2 cellular contexts compared by ENCODE assay signal in the genomic region with DNA sequence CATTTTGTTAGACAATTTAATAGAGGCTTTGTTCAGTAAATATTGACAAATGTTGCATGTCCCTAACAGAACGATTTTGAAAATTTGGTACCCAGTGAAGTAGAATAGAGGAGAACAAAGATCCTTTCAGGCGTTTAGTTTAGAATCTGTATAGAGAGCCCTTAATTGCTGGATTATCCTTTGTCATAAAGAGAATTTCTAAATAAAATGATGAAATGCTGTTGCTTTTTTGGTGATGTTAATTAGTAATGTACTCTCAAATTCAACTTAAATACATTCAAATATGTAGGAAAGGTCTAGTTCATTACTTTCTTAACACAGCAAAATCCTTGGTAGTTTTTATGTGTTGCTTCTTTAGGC.
TF ChIP-seq lines count a peak whose summit lies in the region.

No MANE protein-coding gene starts in this region.

TF ChIP-seq in SK-N-SH, 30 proteins besides CTCF, POLR2A, EP300 and RAD21 (continued from another document):
- TF ChIP-seq, protein P1, sequence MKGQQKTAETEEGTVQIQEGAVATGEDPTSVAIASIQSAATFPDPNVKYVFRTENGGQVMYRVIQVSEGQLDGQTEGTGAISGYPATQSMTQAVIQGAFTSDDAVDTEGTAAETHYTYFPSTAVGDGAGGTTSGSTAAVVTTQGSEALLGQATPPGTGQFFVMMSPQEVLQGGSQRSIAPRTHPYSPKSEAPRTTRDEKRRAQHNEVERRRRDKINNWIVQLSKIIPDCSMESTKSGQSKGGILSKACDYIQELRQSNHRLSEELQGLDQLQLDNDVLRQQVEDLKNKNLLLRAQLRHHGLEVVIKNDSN (IDR thresholded peaks at IDR 0.05; ENCODE audit: borderline replicate concordance, low read depth): no peak
- TF ChIP-seq EZH2phosphoT487 (IDR thresholded peaks at IDR 0.05; ENCODE audit: borderline replicate concordance, low read depth): no peak

TF ChIP-seq in SK-N-SH treated with all-trans-retinoic acid at 6 μM for 48 hours, 23 proteins besides CTCF, POLR2A, EP300 and RAD21 (continued from another document):
- TF ChIP-seq, protein P2, sequence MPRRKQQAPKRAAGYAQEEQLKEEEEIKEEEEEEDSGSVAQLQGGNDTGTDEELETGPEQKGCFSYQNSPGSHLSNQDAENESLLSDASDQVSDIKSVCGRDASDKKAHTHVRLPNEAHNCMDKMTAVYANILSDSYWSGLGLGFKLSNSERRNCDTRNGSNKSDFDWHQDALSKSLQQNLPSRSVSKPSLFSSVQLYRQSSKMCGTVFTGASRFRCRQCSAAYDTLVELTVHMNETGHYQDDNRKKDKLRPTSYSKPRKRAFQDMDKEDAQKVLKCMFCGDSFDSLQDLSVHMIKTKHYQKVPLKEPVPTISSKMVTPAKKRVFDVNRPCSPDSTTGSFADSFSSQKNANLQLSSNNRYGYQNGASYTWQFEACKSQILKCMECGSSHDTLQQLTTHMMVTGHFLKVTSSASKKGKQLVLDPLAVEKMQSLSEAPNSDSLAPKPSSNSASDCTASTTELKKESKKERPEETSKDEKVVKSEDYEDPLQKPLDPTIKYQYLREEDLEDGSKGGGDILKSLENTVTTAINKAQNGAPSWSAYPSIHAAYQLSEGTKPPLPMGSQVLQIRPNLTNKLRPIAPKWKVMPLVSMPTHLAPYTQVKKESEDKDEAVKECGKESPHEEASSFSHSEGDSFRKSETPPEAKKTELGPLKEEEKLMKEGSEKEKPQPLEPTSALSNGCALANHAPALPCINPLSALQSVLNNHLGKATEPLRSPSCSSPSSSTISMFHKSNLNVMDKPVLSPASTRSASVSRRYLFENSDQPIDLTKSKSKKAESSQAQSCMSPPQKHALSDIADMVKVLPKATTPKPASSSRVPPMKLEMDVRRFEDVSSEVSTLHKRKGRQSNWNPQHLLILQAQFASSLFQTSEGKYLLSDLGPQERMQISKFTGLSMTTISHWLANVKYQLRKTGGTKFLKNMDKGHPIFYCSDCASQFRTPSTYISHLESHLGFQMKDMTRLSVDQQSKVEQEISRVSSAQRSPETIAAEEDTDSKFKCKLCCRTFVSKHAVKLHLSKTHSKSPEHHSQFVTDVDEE (CRISPR knock-in tag; IDR thresholded peaks at IDR 0.05): no peak
- TF ChIP-seq PATZ1 (CRISPR knock-in tag; IDR thresholded peaks at IDR 0.05; ENCODE audit: borderline replicate concordance): no peak
- TF ChIP-seq, protein P3, sequence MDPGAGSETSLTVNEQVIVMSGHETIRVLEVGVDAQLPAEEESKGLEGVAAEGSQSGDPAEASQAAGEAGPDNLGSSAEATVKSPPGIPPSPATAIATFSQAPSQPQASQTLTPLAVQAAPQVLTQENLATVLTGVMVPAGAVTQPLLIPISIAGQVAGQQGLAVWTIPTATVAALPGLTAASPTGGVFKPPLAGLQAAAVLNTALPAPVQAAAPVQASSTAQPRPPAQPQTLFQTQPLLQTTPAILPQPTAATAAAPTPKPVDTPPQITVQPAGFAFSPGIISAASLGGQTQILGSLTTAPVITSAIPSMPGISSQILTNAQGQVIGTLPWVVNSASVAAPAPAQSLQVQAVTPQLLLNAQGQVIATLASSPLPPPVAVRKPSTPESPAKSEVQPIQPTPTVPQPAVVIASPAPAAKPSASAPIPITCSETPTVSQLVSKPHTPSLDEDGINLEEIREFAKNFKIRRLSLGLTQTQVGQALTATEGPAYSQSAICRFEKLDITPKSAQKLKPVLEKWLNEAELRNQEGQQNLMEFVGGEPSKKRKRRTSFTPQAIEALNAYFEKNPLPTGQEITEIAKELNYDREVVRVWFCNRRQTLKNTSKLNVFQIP (CRISPR knock-in tag; IDR thresholded peaks at IDR 0.05; ENCODE audit: borderline replicate concordance, low read depth): no peak
- no peak for TF ChIP-seq ISL1 (CRISPR knock-in tag; IDR thresholded peaks at IDR 0.05)
- TF ChIP-seq PPARA (CRISPR knock-in tag; IDR thresholded peaks at IDR 0.05; ENCODE audit: borderline replicate concordance): no peak
- TF ChIP-seq TCF4 (CRISPR knock-in tag; IDR thresholded peaks at IDR 0.05; ENCODE audit: borderline replicate concordance): no peak
- TF ChIP-seq ZFP30 (CRISPR knock-in tag; IDR thresholded peaks at IDR 0.05): no peak
- TF ChIP-seq, protein P4, sequence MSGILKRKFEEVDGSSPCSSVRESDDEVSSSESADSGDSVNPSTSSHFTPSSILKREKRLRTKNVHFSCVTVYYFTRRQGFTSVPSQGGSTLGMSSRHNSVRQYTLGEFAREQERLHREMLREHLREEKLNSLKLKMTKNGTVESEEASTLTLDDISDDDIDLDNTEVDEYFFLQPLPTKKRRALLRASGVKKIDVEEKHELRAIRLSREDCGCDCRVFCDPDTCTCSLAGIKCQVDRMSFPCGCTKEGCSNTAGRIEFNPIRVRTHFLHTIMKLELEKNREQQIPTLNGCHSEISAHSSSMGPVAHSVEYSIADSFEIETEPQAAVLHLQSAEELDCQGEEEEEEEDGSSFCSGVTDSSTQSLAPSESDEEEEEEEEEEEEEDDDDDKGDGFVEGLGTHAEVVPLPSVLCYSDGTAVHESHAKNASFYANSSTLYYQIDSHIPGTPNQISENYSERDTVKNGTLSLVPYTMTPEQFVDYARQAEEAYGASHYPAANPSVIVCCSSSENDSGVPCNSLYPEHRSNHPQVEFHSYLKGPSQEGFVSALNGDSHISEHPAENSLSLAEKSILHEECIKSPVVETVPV (CRISPR knock-in tag; IDR thresholded peaks at IDR 0.05): no peak
- no peak for TF ChIP-seq ZNF565 (CRISPR knock-in tag; conservative IDR thresholded peaks at IDR 0.05; ENCODE audit: low read depth)
- TF ChIP-seq ZFP3 (CRISPR knock-in tag; IDR thresholded peaks at IDR 0.05): no peak
- no peak for TF ChIP-seq TOX (CRISPR knock-in tag; IDR thresholded peaks at IDR 0.05; ENCODE audit: borderline replicate concordance)
- no peak for TF ChIP-seq ESRRG (CRISPR knock-in tag; IDR thresholded peaks at IDR 0.05)
- no peak for TF ChIP-seq ARNTL (CRISPR knock-in tag; IDR thresholded peaks at IDR 0.05; ENCODE audit: borderline replicate concordance, low read depth)
TF ChIP-seq in SK-N-SH treated with all-trans-retinoic acid at 6 μM for 48 hours: peak in this region for 0.
